Comparison of ENCODE assay signal across 16 cellular contexts in the genomic region with DNA sequence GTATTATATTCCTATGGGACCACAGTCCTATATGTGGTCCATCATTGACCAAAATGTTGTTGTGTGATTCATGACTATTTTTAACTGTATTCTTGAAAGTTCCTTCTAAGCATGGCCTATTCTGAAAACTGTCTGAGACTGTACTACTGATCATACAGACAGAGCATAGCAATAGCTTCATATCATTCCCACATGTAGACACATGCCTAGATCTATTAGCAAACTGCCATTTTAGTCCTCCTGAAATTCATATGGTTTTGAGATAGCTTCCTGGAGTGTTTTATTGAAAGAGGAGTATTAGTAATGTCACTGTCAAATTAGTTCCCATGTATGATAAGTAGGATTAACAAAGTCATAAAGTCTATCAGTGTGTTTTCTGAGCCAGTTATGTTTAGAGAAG.
DNase-seq lines count a peak whose midpoint lies in the region; ATAC-seq, FAIRE-seq and TF ChIP-seq lines count a peak whose summit lies in the region.
"Had no signal": no experiment of that assay in that cellular context is flagged by ENCODE, and none has a peak within 500 bp of the region (broad histone marks: within the 10 kb centered on the region; RNA-seq: fewer than 3 reads in every experiment).

No MANE protein-coding gene starts in this region.

- peak overlapping the region in 1 of 2 experiments; percentile 51; a peak in 2 of 4 replicates for H4K8ac ChIP-seq in IMR-90 (ENCODE audit: low read depth in 2 of 2, low read length in 2 of 2)

- no peaks in the 10 kb centered on the region for H3K27me3 ChIP-seq in mammary epithelial cell (ENCODE audit: insufficient read depth, low read length)
- H3K27me3 ChIP-seq in breast epithelium = no peaks in the 10 kb centered on the region
- H3K27me3 ChIP-seq in IMR-90 (ENCODE audit: control insufficient read depth, insufficient read depth, low read length) = no peaks in the 10 kb centered on the region
- H3K27me3 ChIP-seq: BE2C had no signal

- FAIRE-seq in RCC 7860 (lab: Jason Lieb, UNC) = no peak
- FAIRE-seq: GM12892 had no signal

- H2BK120ac ChIP-seq in IMR-90 (ENCODE audit: low read depth, low read length) = no peak overlapping the region; the same call in 1 of the 2 replicates

- H3K4me2 ChIP-seq in mammary epithelial cell (ENCODE audit: insufficient read depth, low read depth, low read length) = no peak overlapping the region
- no peak overlapping the region for H3K4me2 ChIP-seq in IMR-90 (ENCODE audit: low read depth, low read length)

- peaks cover 13% of the 10 kb centered on the region for H3K4me1 ChIP-seq in mammary epithelial cell (ENCODE audit: insufficient read depth, low read length)
- H3K4me1 ChIP-seq in breast epithelium = peaks cover 0 to 5% of the 10 kb centered on the region in 2 donors
- H3K4me1 ChIP-seq in IMR-90 (ENCODE audit: control insufficient read depth, insufficient read depth, low read length) = peaks cover 40% of the 10 kb centered on the region
- H3K4me1 ChIP-seq: BE2C, Caco-2 had no signal

- no peaks in the 10 kb centered on the region for H3K36me3 ChIP-seq in mammary epithelial cell (ENCODE audit: insufficient read depth, low read length)
- H3K36me3 ChIP-seq in breast epithelium = no peaks in the 10 kb centered on the region
- no peaks in the 10 kb centered on the region for H3K36me3 ChIP-seq in IMR-90 (ENCODE audit: control insufficient read depth, insufficient read depth, low read length)
- H3K36me3 ChIP-seq: BE2C had no signal

- peak overlapping the region; percentile 91 for H2BK5ac ChIP-seq in IMR-90 (ENCODE audit: low read depth, low read length, poor library complexity, severe bottlenecking)

- CTCF ChIA-PET in mammary epithelial cell (lab: Charles Lee; ENCODE audit: low non-redundant PET) (interaction anchor here (0.6 kb wide), 1 partner anchor 229 kb away, joined by 3 read pairs; no protein-coding TSS in a partner anchor), IMR-90 (lab: Yijun Ruan, JAX) (no interaction called here)

- no peak overlapping the region for H4K91ac ChIP-seq in IMR-90 (ENCODE audit: insufficient read depth, low read depth, low read length)

- peak overlapping the region; percentile 45 for H2AFZ ChIP-seq in mammary epithelial cell (ENCODE audit: low read depth, low read length)
- H2AFZ ChIP-seq in IMR-90 (replicated peaks; ENCODE audit: low read length, poor library complexity) = no peak overlapping the region

- H3K14ac ChIP-seq in IMR-90 (replicated peaks; ENCODE audit: low read depth, low read length) = no peak overlapping the region

- no peak overlapping the region for H2AK5ac ChIP-seq in IMR-90 (ENCODE audit: low read depth, low read length)

- intact Hi-C loops in mammary epithelial cell (cut with micrococcal nuclease) (no loop called here), breast epithelium (cut with DNase I; ENCODE audit: low total_unique reads) (no loop called here), IMR-90 (cut with micrococcal nuclease) (no loop called here)

- dilution Hi-C loops in mammary epithelial cell (cut with HindIII; ENCODE audit: low sequenced_read_pairs) (no loop called here), IMR-90 (cut with HindIII; ENCODE audit: low sequenced_read_pairs, unreplicated experiment) (no loop called here)

- peaks cover 9% of the 10 kb centered on the region for H3K9me1 ChIP-seq in IMR-90 (ENCODE audit: insufficient read depth, low read length)

- H3K23ac ChIP-seq in IMR-90 (ENCODE audit: low read depth, low read length) = no peak overlapping the region

- POLR2A ChIA-PET in IMR-90 (lab: Charles Lee; ENCODE audit: unreplicated experiment) = no interaction called here

- BruUV-seq in mammary epithelial cell (replicated peaks; lab: Mats Ljungman, UMichigan) (no TSS peak), IMR-90 (replicated peaks; lab: Mats Ljungman, UMichigan) (no TSS peak)

- H3K27ac ChIP-seq in mammary epithelial cell (ENCODE audit: insufficient read depth, low read depth, low read length) = no peak overlapping the region
- H3K27ac ChIP-seq in breast epithelium = no peak overlapping the region
- H3K27ac ChIP-seq in IMR-90 (ENCODE audit: insufficient read depth, low read length) = no peak overlapping the region
- H3K27ac ChIP-seq in epithelial cell of prostate = peak overlapping the region; percentile 2
- H3K27ac ChIP-seq: 22Rv1 had no signal

- H2BK20ac ChIP-seq in IMR-90 (ENCODE audit: low read depth, low read length) = peak overlapping the region; percentile 38; the same call in 1 of the 2 replicates

- TF ChIP-seq POLR2A in breast epithelium (IDR thresholded peaks at IDR 0.05) (no peak), IMR-90 (IDR thresholded peaks at IDR 0.05; ENCODE audit: low read depth, low read length) (no peak)

- TF ChIP-seq RAD21 in IMR-90 (IDR thresholded peaks at IDR 0.05; ENCODE audit: low read length) = no peak

- no peak overlapping the region for H2AK9ac ChIP-seq in IMR-90 (replicated peaks; ENCODE audit: low read depth, low read length, poor library complexity)

- H3K79me2 ChIP-seq in mammary epithelial cell (ENCODE audit: insufficient read depth, low read length) = no peaks in the 10 kb centered on the region

- no peaks in the 10 kb centered on the region for H3K79me1 ChIP-seq in IMR-90 (ENCODE audit: low read depth in 1 of 2, low read length in 2 of 2)

- TF ChIP-seq CTCF in mammary epithelial cell (conservative IDR thresholded peaks at IDR 0.05 in 1 of 2, IDR thresholded peaks at IDR 0.05 in 1 of 2; ENCODE audit: extremely low read depth in 1 of 2, insufficient read depth in 1 of 2, low read depth in 1 of 2, low read length in 2 of 2) = no peak
- TF ChIP-seq CTCF in breast epithelium (IDR thresholded peaks at IDR 0.05) = no peak
- TF ChIP-seq CTCF in IMR-90 (conservative IDR thresholded peaks at IDR 0.05; ENCODE audit: low read depth, low read length) = no peak

- in situ Hi-C loops in mammary epithelial cell (cut with MboI; ENCODE audit: low sequenced_read_pairs in 2 of 2) = no loop called here
- in situ Hi-C loops in IMR-90 (cut with MboI; ENCODE audit: low sequenced_read_pairs) = no loop called here

- H3K4ac ChIP-seq in IMR-90 (ENCODE audit: low read depth, low read length) = no peak overlapping the region

- H2BK15ac ChIP-seq in IMR-90 (ENCODE audit: low read depth, low read length) = peak overlapping the region; percentile 42; the same call in 1 of the 3 replicates

- H4K20me1 ChIP-seq in mammary epithelial cell (ENCODE audit: insufficient read depth, low read length) (no peaks in the 10 kb centered on the region), IMR-90 (ENCODE audit: insufficient read depth, low read length) (no peaks in the 10 kb centered on the region)

- H3K56ac ChIP-seq in IMR-90 (ENCODE audit: extremely low read depth, insufficient read depth, low read length) = no peak overlapping the region

- peak overlapping the region; percentile 14; the same call in 1 of the 2 replicates for H4K5ac ChIP-seq in IMR-90 (ENCODE audit: low read depth, low read length)

- no peak for ATAC-seq in IMR-90 (ENCODE audit: low read depth)

- DNase-seq in mammary epithelial cell (no peak), breast epithelium (ENCODE audit: low spot score in 2 of 2) (no peak), IMR-90 (no peak), epithelial cell of prostate (ENCODE audit: low read depth, low spot score) (no peak), AG08396 (ENCODE audit: low spot score) (no peak), activated gamma-delta T cell (lab: John Stamatoyannopoulos, UW) (no peak), RCC 7860 (ENCODE audit: low spot score) (no peak)
- DNase-seq: BE2C; Caco-2; CD8-positive, alpha-beta memory T cell; DND-41; GDM1; GOT3; H9 had no signal

- H3K9me3 ChIP-seq in mammary epithelial cell (replicated peaks; ENCODE audit: insufficient read depth, low read length) (no peaks in the 10 kb centered on the region), breast epithelium (no peaks in the 10 kb centered on the region), IMR-90 (ENCODE audit: control insufficient read depth, insufficient read depth, low read length) (no peaks in the 10 kb centered on the region)
- H3K9me3 ChIP-seq: BE2C, Caco-2 had no signal

- no peak overlapping the region for H3K9ac ChIP-seq in mammary epithelial cell (ENCODE audit: insufficient read depth, low read length)
- no peak overlapping the region for H3K9ac ChIP-seq in IMR-90 (ENCODE audit: low read depth, low read length)

- H3K4me3 ChIP-seq in mammary epithelial cell (replicated peaks in 1 of 3; ENCODE audit: insufficient read depth in 1 of 3, low read depth in 2 of 3, low read length in 3 of 3) (no peak overlapping the region), breast epithelium (no peak overlapping the region), IMR-90 (ENCODE audit: insufficient read depth, low read depth, low read length) (no peak overlapping the region)

- H3K18ac ChIP-seq in IMR-90 (ENCODE audit: low read depth, low read length) = peak overlapping the region; percentile 72; the same call in 1 of the 2 replicates

TF ChIP-seq in IMR-90, 13 proteins besides CTCF, POLR2A, EP300 and RAD21 (continues in another document):
- TF ChIP-seq MAFK (IDR thresholded peaks at IDR 0.05; ENCODE audit: low read depth, low read length) (no peak), MXI1 (IDR thresholded peaks at IDR 0.05; ENCODE audit: borderline replicate concordance, low read depth, low read length) (no peak), NFE2L2 (IDR thresholded peaks at IDR 0.05; ENCODE audit: low read depth, low read length) (no peak), SMC3 (IDR thresholded peaks at IDR 0.05; ENCODE audit: low read depth, low read length) (no peak), CEBPB (IDR thresholded peaks at IDR 0.05; ENCODE audit: low read depth, low read length) (no peak), USF2 (IDR thresholded peaks at IDR 0.05; ENCODE audit: low read depth, low read length) (no peak), BHLHE40 (IDR thresholded peaks at IDR 0.05; ENCODE audit: low read depth, low read length) (no peak), CHD1 (IDR thresholded peaks at IDR 0.05; ENCODE audit: low read depth, low read length) (no peak), RFX5 (IDR thresholded peaks at IDR 0.05; ENCODE audit: low read depth, low read length) (no peak), MAZ (IDR thresholded peaks at IDR 0.05; ENCODE audit: borderline replicate concordance, low read depth, low read length) (no peak)
